Comparison of ENCODE assay signal across 8 cellular contexts in genomic region chr1:200409761-200410565, GRCh38. TPM values are rescaled to one million over a fixed set of nuclear protein-coding genes. Genes with fewer than 3 reads are reported as not detected.
DNase-seq lines count a peak whose midpoint lies in the region; ATAC-seq and TF ChIP-seq lines count a peak whose summit lies in the region.

Gene ZNF281 (minus strand): TSS chr1:200410036. CDS start chr1:200409705, 331 bp downstream.

- H3K9me3 ChIP-seq in Panc1 (ENCODE audit: control insufficient read depth, insufficient read depth, low read depth, low read length) (no peaks in the 10 kb centered on the region), esophagus (ENCODE audit: control insufficient read depth in 2 of 2, insufficient read depth in 1 of 2, low read depth in 1 of 2, low read length in 1 of 2) (no peaks in the 10 kb centered on the region), mucosa of stomach (ENCODE audit: control insufficient read depth, low read length) (no peaks in the 10 kb centered on the region)

- H3K9ac ChIP-seq in KMS-11 (peak within 1 kb of the TSS; percentile 70), mucosa of stomach (ENCODE audit: low read length) (peak within 1 kb of the TSS; percentile 79)

- H3K4me2 ChIP-seq in KMS-11 = peak within 1 kb of the TSS; percentile 62

- DNase-seq in DMS79 treated with DMSO at 0.1 percent for 48 hours (lab: John Stamatoyannopoulos, UW) (peak; percentile 94), Panc1 (ENCODE audit: low read depth, low spot score) (no peak)
- peak; percentile 96 for DNase-seq in activated T-cell treated with anti-CD3 and anti-CD28 coated beads, Interleukin-2, amount 50 U/mL, for 24 hours
- peak; percentile 96 for DNase-seq in stimulated activated CD8-positive, alpha-beta memory T cell treated with anti-CD3 and anti-CD28 coated beads, Interleukin-4, amount 100 ng/mL, for 48 hours

- H4K20me1 ChIP-seq in KMS-11 (ENCODE audit: insufficient read depth) = 0 out of 2 replicates have a peak, but pooled peaks cover 6% of the 10 kb centered on the region

- POLR2A ChIA-PET in Panc1 (lab: Charles Lee) = no interaction called here

- no peaks in the 10 kb centered on the region for H3K27me3 Mint-ChIP-seq in activated T-cell treated with anti-CD3 and anti-CD28 coated beads, Interleukin-2, amount 50 U/mL, for 24 hours

- CTCF ChIA-PET in Panc1 (lab: Charles Lee) = no interaction called here

- H3K79me2 ChIP-seq in KMS-11 (ENCODE audit: insufficient read depth, low read depth) = peaks cover 40% of the 10 kb centered on the region

- ATAC-seq in GM21786 (IDR thresholded peaks at IDR 0.05; ENCODE audit: unreplicated experiment) (peak; percentile 91), Panc1 (peak; percentile 94)

- peak within 1 kb of the TSS; percentile 94 for H2AFZ ChIP-seq in KMS-11 (ENCODE audit: low read depth)

- peaks cover 49% of the 10 kb centered on the region for H3K36me3 Mint-ChIP-seq in activated T-cell treated with anti-CD3 and anti-CD28 coated beads, Interleukin-2, amount 50 U/mL, for 24 hours (ENCODE audit: low read depth)

- H3K27ac ChIP-seq in KMS-11 (peak within 1 kb of the TSS; percentile 32), Panc1 (ENCODE audit: low read length) (peak within 1 kb of the TSS; percentile 87), esophagus (ENCODE audit: low read depth in 2 of 2, low read length in 1 of 2) (peak within 1 kb of the TSS; percentile 75 to 79)

- intact Hi-C loops in Panc1 (cut with micrococcal nuclease; ENCODE audit: unreplicated experiment) = loop anchor here (2.0 kb wide), 1 partner anchor 73 kb away; no protein-coding TSS in a partner anchor

- H3K4me1 ChIP-seq in KMS-11 (ENCODE audit: low read depth, poor library complexity, severe bottlenecking) (peaks cover 55% of the 10 kb centered on the region), Panc1 (ENCODE audit: control insufficient read depth, insufficient read depth, low read length) (peaks cover 61% of the 10 kb centered on the region), esophagus (ENCODE audit: control insufficient read depth in 2 of 2, insufficient read depth in 2 of 2, low read length in 1 of 2) (peaks cover 2 to 5% of the 10 kb centered on the region in 2 donors), mucosa of stomach (ENCODE audit: control insufficient read depth, insufficient read depth, low read length) (peaks cover 13% of the 10 kb centered on the region)

- no peaks in the 10 kb centered on the region for H3K9me3 Mint-ChIP-seq in activated T-cell treated with anti-CD3 and anti-CD28 coated beads, Interleukin-2, amount 50 U/mL, for 24 hours

- H3K4me3 Mint-ChIP-seq in activated T-cell treated with anti-CD3 and anti-CD28 coated beads, Interleukin-2, amount 50 U/mL, for 24 hours = peak within 1 kb of the TSS; percentile 94

- in situ Hi-C loops in Panc1 (cut with HindIII; ENCODE audit: low pct_unique_long_range_greater_than_20kb, low sequenced_read_pairs) = no loop called here

- H3K27me3 ChIP-seq in KMS-11 (ENCODE audit: insufficient read depth, low read depth) = no peaks in the 10 kb centered on the region
- no peaks in the 10 kb centered on the region for H3K27me3 ChIP-seq in Panc1 (ENCODE audit: control insufficient read depth, insufficient read depth, low read length)
- H3K27me3 ChIP-seq in esophagus (ENCODE audit: control insufficient read depth in 1 of 2, insufficient read depth in 2 of 2, low read length in 2 of 2) = no peaks in the 10 kb centered on the region
- no peaks in the 10 kb centered on the region for H3K27me3 ChIP-seq in mucosa of stomach (ENCODE audit: control insufficient read depth, insufficient read depth, low read length)

- 0% methylated on average over 32 to 54 of the region's 54 CpGs for WGBS in esophagus, 2 donors

- H3K4me3 ChIP-seq in KMS-11 (IDR thresholded peaks at IDR 0.05; ENCODE audit: insufficient read depth, low read depth, low read length) = peak within 1 kb of the TSS; percentile 80
- peak within 1 kb of the TSS; percentile 77 to 90 for H3K4me3 ChIP-seq in Panc1 (ENCODE audit: low read depth in 2 of 2, low read length in 2 of 2)
- peak within 1 kb of the TSS; percentile 67 to 99 for H3K4me3 ChIP-seq in esophagus (ENCODE audit: low read depth in 1 of 2, low read length in 2 of 2)
- H3K4me3 ChIP-seq in mucosa of stomach (ENCODE audit: low read length) = peak within 1 kb of the TSS; percentile 98

- BruUV-seq in Panc1 (replicated peaks; lab: Mats Ljungman, UMichigan) = no TSS peak

- peaks cover 51% of the 10 kb centered on the region for H3K4me1 Mint-ChIP-seq in activated T-cell treated with anti-CD3 and anti-CD28 coated beads, Interleukin-2, amount 50 U/mL, for 24 hours (ENCODE audit: low read depth)

- peak within 1 kb of the TSS; percentile 98 for H3K27ac Mint-ChIP-seq in activated T-cell treated with anti-CD3 and anti-CD28 coated beads, Interleukin-2, amount 50 U/mL, for 24 hours

- no peaks in the 10 kb centered on the region; the same call in 1 of the 2 replicates for H3K36me3 ChIP-seq in KMS-11 (ENCODE audit: insufficient read depth)
- H3K36me3 ChIP-seq in Panc1 (ENCODE audit: control insufficient read depth, insufficient read depth, low read length) = peaks cover 22% of the 10 kb centered on the region
- H3K36me3 ChIP-seq in esophagus (ENCODE audit: control insufficient read depth in 2 of 2, insufficient read depth in 2 of 2, low read length in 1 of 2) = no peaks in the 10 kb centered on the region
- H3K36me3 ChIP-seq in mucosa of stomach (ENCODE audit: control insufficient read depth, insufficient read depth, low read length) = no peaks in the 10 kb centered on the region

- no peak for TF ChIP-seq CTCF in KMS-11 (conservative IDR thresholded peaks at IDR 0.05; ENCODE audit: low read depth, low read length)
- TF ChIP-seq CTCF in Panc1 (IDR thresholded peaks at IDR 0.05) = no peak

RNA-seq across cellular contexts. Expression of gene ZNF281, which starts in this region (rescaled TPM):
- total RNA-seq in Panc1 (2021; ENCODE audit: unreplicated experiment) = 34.2 TPM
- 18.4 TPM for polyA plus RNA-seq in Panc1 (2012; ENCODE audit: insufficient read length)
- 1 to 10 TPM; 1.3 to 1.5 TPM for polyA plus RNA-seq in esophagus

Comparison
In these comparisons a context has a peak if more than half of its experiments do, and no peak if none do; other contexts are left out.
1. H3K27ac ChIP-seq: peak in every context shown above with its lines; median percentile 87 in Panc1; 77 in esophagus; 32 in KMS-11.